Comparison of ENCODE assay signal across 29 cellular contexts in genomic region chr5:170108266-170108785, GRCh38. TPM values are rescaled to one million over a fixed set of nuclear protein-coding genes. Genes with fewer than 3 reads are reported as not detected.
DNase-seq lines count a peak whose midpoint lies in the region; ATAC-seq, FAIRE-seq and TF ChIP-seq lines count a peak whose summit lies in the region.
"Had no signal": no experiment of that assay in that cellular context is flagged by ENCODE, and none has a peak within 500 bp of the region (broad histone marks: within the 10 kb centered on the region; RNA-seq: fewer than 3 reads in every experiment).

No MANE protein-coding gene starts in this region.

- ATAC-seq in HG03571 (IDR thresholded peaks at IDR 0.05; ENCODE audit: unreplicated experiment) (no peak), GM18861 (IDR thresholded peaks at IDR 0.05; ENCODE audit: unreplicated experiment) (no peak)

- H3K27ac ChIP-seq in coronary artery (no peak overlapping the region), kidney (ENCODE audit: low read depth in 2 of 2, low read length in 2 of 2) (no peak overlapping the region)
- H3K27ac ChIP-seq: PC-9, SJSA1 had no signal

- H3K36me3 Mint-ChIP-seq in type B pancreatic cell: no peaks in the 10 kb centered on the region
- H3K36me3 Mint-ChIP-seq: CD4-positive, CD25-positive, alpha-beta regulatory T cell had no signal

- H3K9ac ChIP-seq in kidney (ENCODE audit: low read length in 2 of 2): no peak overlapping the region

- no peak for FAIRE-seq in kidney (lab: Jason Lieb, UNC)
- FAIRE-seq: D721Med, GM18507 had no signal

- H3K4me3 ChIP-seq in coronary artery (no peak overlapping the region), kidney (ENCODE audit: low read length in 2 of 2) (peak overlapping the region; percentile 7 to 21)
- H3K4me3 ChIP-seq: PC-9, SJSA1 had no signal

- no peaks in the 10 kb centered on the region for H3K9me3 Mint-ChIP-seq in type B pancreatic cell
- H3K9me3 Mint-ChIP-seq: CD4-positive, CD25-positive, alpha-beta regulatory T cell had no signal

- no peak overlapping the region for H3K4me3 Mint-ChIP-seq in type B pancreatic cell
- H3K4me3 Mint-ChIP-seq: CD4-positive, CD25-positive, alpha-beta regulatory T cell had no signal

- H3K36me3 ChIP-seq in kidney (ENCODE audit: control insufficient read depth in 1 of 2, insufficient read depth in 2 of 2, low read length in 2 of 2): no peaks in the 10 kb centered on the region
- H3K36me3 ChIP-seq: SJSA1 had no signal

- H3K4me1 ChIP-seq in kidney (ENCODE audit: control insufficient read depth in 1 of 2, insufficient read depth in 1 of 2, low read depth in 1 of 2, low read length in 2 of 2): no peaks in the 10 kb centered on the region
- H3K4me1 ChIP-seq: SJSA1 had no signal

- DNase-seq in activated CD8-positive, alpha-beta memory T cell treated with anti-CD3 and anti-CD28 coated beads for 24 hours: peak; percentile 35
- no peak for DNase-seq in activated CD8-positive, alpha-beta memory T cell treated with anti-CD3 and anti-CD28 coated beads, Interleukin-2, amount 50 U/mL, for 4 hours
- DNase-seq in coronary artery (ENCODE audit: low spot score) (peak; percentile 40), kidney (no peak), type B pancreatic cell (ENCODE audit: extremely low spot score, unreplicated experiment) (peak; percentile 61), NCI-H2107 treated with DMSO at 0.1 percent for 48 hours (lab: John Stamatoyannopoulos, UW; ENCODE audit: unreplicated experiment) (no peak)
- DNase-seq: CD4-positive, CD25-positive, alpha-beta regulatory T cell; H7; KBM-7; NCI-H1105 treated with DMSO at 0.1 percent for 48 hours; NCI-H146; NCI-H1930; NCI-H2107; NCI-H446; NCI-H524 treated with DMSO at 0.1 percent for 48 hours; NCI-H82; NK-92 treated with Interleukin-12 subunit alpha and Interleukin-12 subunit beta, amount 100 ng/mL, for 24 hours; PC-9; Right ventricle myocardium superior; RPMI8226 had no signal

- intact Hi-C loops in kidney (cut with DNase I): loop anchor here (10.0 kb wide), 1 partner anchor 76 kb away; no protein-coding TSS in a partner anchor

- H3K4me1 Mint-ChIP-seq in type B pancreatic cell (ENCODE audit: unreplicated experiment): no peaks in the 10 kb centered on the region
- H3K4me1 Mint-ChIP-seq: CD4-positive, CD25-positive, alpha-beta regulatory T cell had no signal

- no peak overlapping the region for H3K27ac Mint-ChIP-seq in type B pancreatic cell
- H3K27ac Mint-ChIP-seq: CD4-positive, CD25-positive, alpha-beta regulatory T cell had no signal

- peaks cover 18% of the 10 kb centered on the region for H3K27me3 Mint-ChIP-seq in type B pancreatic cell

- no peak for TF ChIP-seq CTCF in coronary artery (IDR thresholded peaks at IDR 0.05)
- TF ChIP-seq CTCF in kidney (IDR thresholded peaks at IDR 0.05; ENCODE audit: borderline replicate concordance, extremely low read depth, insufficient read depth): no peak
- TF ChIP-seq CTCF in type B pancreatic cell (conservative IDR thresholded peaks at IDR 0.05): no peak

- H3K9me3 ChIP-seq in kidney (ENCODE audit: control insufficient read depth in 1 of 2, low read length in 2 of 2): no peaks in the 10 kb centered on the region
- H3K9me3 ChIP-seq: SJSA1 had no signal

RNA-seq across cellular contexts. Expression of gene FOXI1, which starts 2.6 kb away (rescaled TPM):
- 5.1 TPM for total RNA-seq in kidney
- 48.5 TPM for polyA plus RNA-seq in kidney (ENCODE audit: insufficient read depth, low read depth, low replicate concordance)
- total RNA-seq in type B pancreatic cell (ENCODE audit: low replicate concordance): not detected in 2 replicates
- total RNA-seq: A172; CD4-positive, CD25-positive, alpha-beta regulatory T cell; LHCN-M2; MCF 10A; PC-9; Right ventricle myocardium superior; SJSA1 had no signal
- polyA plus RNA-seq: BJ; CD4-positive, CD25-positive, alpha-beta regulatory T cell had no signal

Comparison
In these comparisons a context has a peak if more than half of its experiments do, and no peak if none do; other contexts are left out.
1. DNase-seq: peak in activated CD8-positive, alpha-beta memory T cell treated with anti-CD3 and anti-CD28 coated beads for 24 hours (single experiment), coronary artery (single experiment) and type B pancreatic cell (single experiment); none in activated CD8-positive, alpha-beta memory T cell treated with anti-CD3 and anti-CD28 coated beads, Interleukin-2, amount 50 U/mL, for 4 hours (single experiment), kidney (single experiment) and NCI-H2107 treated with DMSO at 0.1 percent for 48 hours (single experiment).